Comparison of ENCODE assay signal across 8 cellular contexts in the genomic region with DNA sequence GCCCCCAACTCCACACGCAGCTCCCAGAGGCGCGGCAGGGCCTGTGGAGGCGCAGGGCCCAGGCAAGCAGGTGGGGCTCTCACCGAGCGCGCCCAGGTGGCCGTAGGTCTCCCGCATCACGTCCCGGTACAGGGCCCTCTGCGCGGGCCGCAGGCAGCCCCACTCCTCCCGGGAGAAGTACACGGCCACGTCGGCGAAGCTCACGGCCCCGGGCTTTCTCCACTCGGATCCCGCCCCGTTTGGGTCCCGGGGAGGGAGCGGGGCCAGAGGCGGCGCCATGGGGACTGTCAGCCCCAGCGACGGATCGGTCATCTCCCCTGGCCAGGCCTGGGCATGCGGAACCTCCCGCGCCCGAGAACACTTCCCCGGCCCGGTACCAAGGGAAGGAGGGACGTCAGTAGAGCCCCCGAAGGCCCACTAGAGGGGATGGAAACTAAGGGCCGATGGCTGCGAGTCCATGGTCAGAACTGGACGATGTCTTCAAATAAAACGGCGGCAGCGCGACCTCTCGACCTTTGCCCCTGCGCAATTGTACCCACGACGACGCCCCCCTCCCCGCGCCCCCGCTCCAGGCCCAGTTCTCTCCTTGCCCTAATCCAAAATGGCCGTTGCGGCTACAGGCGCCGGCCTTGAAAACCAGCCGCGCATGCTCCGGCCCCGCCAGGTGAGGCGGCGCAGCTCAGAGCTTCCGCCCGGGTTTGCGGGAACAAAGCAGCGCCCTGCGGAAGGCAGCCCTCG. TPM values are rescaled to one million over a fixed set of nuclear protein-coding genes. Genes with fewer than 3 reads are reported as not detected.
DNase-seq lines count a peak whose midpoint lies in the region; ATAC-seq and TF ChIP-seq lines count a peak whose summit lies in the region.

A gene (minus strand): TSS at position 491 of the 738 bp plus-strand sequence. CDS start 179 bp downstream, at position 312.

- ATAC-seq in GM21515 (IDR thresholded peaks at IDR 0.05; ENCODE audit: unreplicated experiment) (peak; percentile 55), naive B cell (ENCODE audit: low read depth in 2 of 2) (peak; percentile 85)
- ATAC-seq in stimulated activated effector memory CD8-positive, alpha-beta T cell treated with anti-CD3 and anti-CD28 coated beads, Interleukin-12 subunit alpha, Interleukin-12 subunit beta, amount 100 ng/mL, for 72 hours: peak; percentile 87

- H3K4me3 Mint-ChIP-seq in naive B cell: peak within 1 kb of the TSS; percentile 90 to 99 (median 98)
- H3K4me3 Mint-ChIP-seq in stimulated activated effector memory CD8-positive, alpha-beta T cell treated with anti-CD3 and anti-CD28 coated beads, Interleukin-12 subunit alpha, Interleukin-12 subunit beta, amount 100 ng/mL, for 72 hours: peak within 1 kb of the TSS; percentile 88

- TF ChIP-seq CTCF in esophagus squamous epithelium (IDR thresholded peaks at IDR 0.05): peak in 2 of 6 experiments; percentile 8 to 32

- peak within 1 kb of the TSS; percentile 93 to 99 (median 98) for H3K27ac Mint-ChIP-seq in naive B cell
- peak within 1 kb of the TSS; percentile 96 for H3K27ac Mint-ChIP-seq in stimulated activated effector memory CD8-positive, alpha-beta T cell treated with anti-CD3 and anti-CD28 coated beads, Interleukin-12 subunit alpha, Interleukin-12 subunit beta, amount 100 ng/mL, for 72 hours

- H3K4me2 ChIP-seq in Karpas-422 (ENCODE audit: low read depth, low read length, poor library complexity, severe bottlenecking): peak within 1 kb of the TSS; percentile 93

- H3K9me3 ChIP-seq in Karpas-422 (ENCODE audit: low read length): no peaks in the 10 kb centered on the region
- H3K9me3 ChIP-seq in esophagus squamous epithelium: no peaks in the 10 kb centered on the region

- H3K4me3 ChIP-seq in Karpas-422 (ENCODE audit: low read length) (peak within 1 kb of the TSS; percentile 90), esophagus squamous epithelium (peak within 1 kb of the TSS; percentile 62 to 88 (median 76))

- in situ Hi-C loops in Caki2 (cut with HindIII; ENCODE audit: low pct_unique_long_range_greater_than_20kb, low sequenced_read_pairs): no loop called here

- H4K20me1 ChIP-seq in Karpas-422 (ENCODE audit: insufficient read depth, low read depth, low read length): no peaks in the 10 kb centered on the region

- H3K9me2 ChIP-seq in Karpas-422 (replicated peaks; ENCODE audit: insufficient read depth, low read length): no peaks in the 10 kb centered on the region

- DNase-seq in Caki2 (ENCODE audit: low read depth) (peak; percentile 84), Karpas-422 (peak; percentile 97), RKO (ENCODE audit: low spot score) (peak; percentile 88), activated T-helper 1 cell treated with Interleukin-2 at 50 U/mL for 16 hours (ENCODE audit: low read depth) (peak; percentile 87), esophagus squamous epithelium (lab: John Stamatoyannopoulos, UW) (peak; percentile 37), naive B cell (peak; percentile 87)
- DNase-seq in stimulated activated effector memory CD8-positive, alpha-beta T cell treated with anti-CD3 and anti-CD28 coated beads, Interleukin-12 subunit alpha, Interleukin-12 subunit beta, amount 100 ng/mL, for 72 hours (ENCODE audit: low spot score in 2 of 2): peak; percentile 83 to 94

- peaks cover 34% of the 10 kb centered on the region for H3K79me2 ChIP-seq in Karpas-422 (ENCODE audit: low read length)

- WGBS in esophagus squamous epithelium, 2 donors: 0% methylated on average over 14 to 18 of the region's 70 CpGs

- H3K36me3 Mint-ChIP-seq in naive B cell: peaks cover 0 to 7% of the 10 kb centered on the region in 2 donors
- H3K36me3 Mint-ChIP-seq in stimulated activated effector memory CD8-positive, alpha-beta T cell treated with anti-CD3 and anti-CD28 coated beads, Interleukin-12 subunit alpha, Interleukin-12 subunit beta, amount 100 ng/mL, for 72 hours: peaks cover 55% of the 10 kb centered on the region

- H3K27me3 Mint-ChIP-seq in naive B cell: no peaks in the 10 kb centered on the region

- H3K4me1 ChIP-seq in Karpas-422 (ENCODE audit: low read length): peaks cover 45% of the 10 kb centered on the region
- peaks cover 14 to 53% (median 21%) of the 10 kb centered on the region in 3 donors for H3K4me1 ChIP-seq in esophagus squamous epithelium

- peak in 3 of 4 donors; percentile 31 to 72 (median 55) for TF ChIP-seq POLR2A in esophagus squamous epithelium (IDR thresholded peaks at IDR 0.05)

- peaks cover 20 to 49% (median 40%) of the 10 kb centered on the region in 3 donors for H3K4me1 Mint-ChIP-seq in naive B cell
- H3K4me1 Mint-ChIP-seq in stimulated activated effector memory CD8-positive, alpha-beta T cell treated with anti-CD3 and anti-CD28 coated beads, Interleukin-12 subunit alpha, Interleukin-12 subunit beta, amount 100 ng/mL, for 72 hours: peaks cover 30% of the 10 kb centered on the region

- intact Hi-C loops in esophagus squamous epithelium (cut with DNase I): no loop called here

- H3K36me3 ChIP-seq in Karpas-422 (ENCODE audit: insufficient read depth, low read length) (no peaks in the 10 kb centered on the region), esophagus squamous epithelium (peaks cover 8 to 27% (median 11%) of the 10 kb centered on the region in 3 donors)

- H3K9ac ChIP-seq in Karpas-422 (ENCODE audit: low read length): peak within 1 kb of the TSS; percentile 81

- H3K9me3 Mint-ChIP-seq in naive B cell: no peaks in the 10 kb centered on the region
- no peaks in the 10 kb centered on the region for H3K9me3 Mint-ChIP-seq in stimulated activated effector memory CD8-positive, alpha-beta T cell treated with anti-CD3 and anti-CD28 coated beads, Interleukin-12 subunit alpha, Interleukin-12 subunit beta, amount 100 ng/mL, for 72 hours

- H3K27ac ChIP-seq in Karpas-422 (ENCODE audit: low read length) (peak within 1 kb of the TSS; percentile 81), esophagus squamous epithelium (peak within 1 kb of the TSS; percentile 94 to 98 (median 97))

- peak within 1 kb of the TSS; percentile 17 for H2AFZ ChIP-seq in Karpas-422 (ENCODE audit: low read length)

- H3K27me3 ChIP-seq in Karpas-422 (ENCODE audit: low read length): no peaks in the 10 kb centered on the region
- no peaks in the 10 kb centered on the region for H3K27me3 ChIP-seq in esophagus squamous epithelium

RNA-seq across cellular contexts. Expression of the gene that starts here (rescaled TPM):
- total RNA-seq in Caki2 (2014; rRNA removed; shearing (Covaris generic); ENCODE audit: low replicate concordance): 29.1 and 46.8 TPM in 2 replicates
- total RNA-seq in Karpas-422 (2014; rRNA removed; shearing (Covaris generic); ENCODE audit: low replicate concordance): 9.8 and 16.9 TPM in 2 replicates
- total RNA-seq in esophagus squamous epithelium: 10 to 100 TPM in 1 of 4 donors, 1 to 10 TPM in 3; 7.2 to 12.4 (median 8.3) TPM
- 10 to 100 TPM; 12.0 to 18.3 (median 15.1) TPM for polyA plus RNA-seq in naive B cell (ENCODE audit: low read depth in 6 of 6)

Comparison
In these comparisons a context has a peak if more than half of its experiments do, and no peak if none do; other contexts are left out.
1. Peak in every context shown above with its lines: DNase-seq, ATAC-seq, H3K4me3 ChIP-seq and H3K27ac ChIP-seq.
2. DNase-seq: peak in every context shown above with its lines; median percentile 97 in Karpas-422; 88 in stimulated activated effector memory CD8-positive, alpha-beta T cell treated with anti-CD3 and anti-CD28 coated beads, Interleukin-12 subunit alpha, Interleukin-12 subunit beta, amount 100 ng/mL, for 72 hours; 88 in RKO; 87 in activated T-helper 1 cell treated with Interleukin-2 at 50 U/mL for 16 hours; 87 in naive B cell; 84 in Caki2; 37 in esophagus squamous epithelium.